In the genomic region with DNA sequence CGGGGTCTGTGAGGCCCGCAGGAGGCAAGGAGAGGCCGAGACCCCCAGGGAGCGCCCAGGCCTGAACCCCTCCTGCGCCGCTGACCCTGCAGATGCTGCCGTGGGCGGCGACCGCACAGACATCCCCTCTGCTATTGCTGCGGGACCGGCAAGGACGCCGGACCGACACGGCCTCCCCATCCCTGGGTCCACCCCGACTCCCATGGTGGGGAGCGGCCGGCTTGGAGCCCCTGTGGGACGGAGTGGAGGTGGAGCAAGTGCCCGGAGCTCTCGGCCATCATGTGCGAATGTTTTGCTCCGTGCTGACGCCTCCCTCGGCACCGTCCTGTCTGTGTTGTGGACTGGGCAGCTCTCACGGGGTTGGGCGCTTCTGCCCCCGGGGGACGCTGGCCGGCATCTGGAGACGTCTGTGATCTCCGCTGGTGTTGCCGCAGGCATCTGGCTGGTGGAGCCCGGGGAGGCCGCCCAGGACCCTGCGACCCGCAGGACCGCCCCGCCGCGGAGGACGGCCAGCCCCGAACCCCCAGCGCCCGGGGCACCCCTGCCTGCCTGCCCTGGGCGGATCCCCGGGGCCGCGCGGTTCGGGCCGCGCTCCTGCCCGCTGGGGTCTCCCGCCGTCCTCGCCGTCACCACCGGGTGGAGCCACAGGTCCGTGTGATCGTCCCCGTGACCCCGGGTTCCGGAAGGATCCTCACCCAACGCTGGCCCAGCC, we compare ENCODE assay signal across 2 cellular contexts.
A peak's percentile ranks its signal among the peaks of the same experiment; 100 is the strongest.
TF ChIP-seq lines count a peak whose summit lies in the region.

No MANE protein-coding gene starts in this region.

TF ChIP-seq in WTC11, 78 proteins besides CTCF, POLR2A, EP300 and RAD21 (continued from another document):
- TF ChIP-seq, protein P1, sequence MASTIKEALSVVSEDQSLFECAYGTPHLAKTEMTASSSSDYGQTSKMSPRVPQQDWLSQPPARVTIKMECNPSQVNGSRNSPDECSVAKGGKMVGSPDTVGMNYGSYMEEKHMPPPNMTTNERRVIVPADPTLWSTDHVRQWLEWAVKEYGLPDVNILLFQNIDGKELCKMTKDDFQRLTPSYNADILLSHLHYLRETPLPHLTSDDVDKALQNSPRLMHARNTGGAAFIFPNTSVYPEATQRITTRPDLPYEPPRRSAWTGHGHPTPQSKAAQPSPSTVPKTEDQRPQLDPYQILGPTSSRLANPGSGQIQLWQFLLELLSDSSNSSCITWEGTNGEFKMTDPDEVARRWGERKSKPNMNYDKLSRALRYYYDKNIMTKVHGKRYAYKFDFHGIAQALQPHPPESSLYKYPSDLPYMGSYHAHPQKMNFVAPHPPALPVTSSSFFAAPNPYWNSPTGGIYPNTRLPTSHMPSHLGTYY (CRISPR knock-in tag; IDR thresholded peaks at IDR 0.05), result no peak
- TF ChIP-seq ZNF121 (CRISPR knock-in tag; IDR thresholded peaks at IDR 0.05) (no peak), ESRRA (CRISPR knock-in tag; IDR thresholded peaks at IDR 0.05; ENCODE audit: borderline replicate concordance) (0 out of 2 replicates have a peak, but pooled peaks have one; percentile 63), TEAD1 (CRISPR knock-in tag; IDR thresholded peaks at IDR 0.05) (0 out of 2 replicates have a peak, but pooled peaks have one; percentile 41), ZNF317 (CRISPR knock-in tag; IDR thresholded peaks at IDR 0.05; ENCODE audit: borderline replicate concordance, low read depth) (0 out of 2 replicates have a peak, but pooled peaks have one; percentile 7), ZNF423 (CRISPR knock-in tag; IDR thresholded peaks at IDR 0.05) (peak; percentile 49; the same call in 1 of the 2 replicates)
- TF ChIP-seq, protein P2, sequence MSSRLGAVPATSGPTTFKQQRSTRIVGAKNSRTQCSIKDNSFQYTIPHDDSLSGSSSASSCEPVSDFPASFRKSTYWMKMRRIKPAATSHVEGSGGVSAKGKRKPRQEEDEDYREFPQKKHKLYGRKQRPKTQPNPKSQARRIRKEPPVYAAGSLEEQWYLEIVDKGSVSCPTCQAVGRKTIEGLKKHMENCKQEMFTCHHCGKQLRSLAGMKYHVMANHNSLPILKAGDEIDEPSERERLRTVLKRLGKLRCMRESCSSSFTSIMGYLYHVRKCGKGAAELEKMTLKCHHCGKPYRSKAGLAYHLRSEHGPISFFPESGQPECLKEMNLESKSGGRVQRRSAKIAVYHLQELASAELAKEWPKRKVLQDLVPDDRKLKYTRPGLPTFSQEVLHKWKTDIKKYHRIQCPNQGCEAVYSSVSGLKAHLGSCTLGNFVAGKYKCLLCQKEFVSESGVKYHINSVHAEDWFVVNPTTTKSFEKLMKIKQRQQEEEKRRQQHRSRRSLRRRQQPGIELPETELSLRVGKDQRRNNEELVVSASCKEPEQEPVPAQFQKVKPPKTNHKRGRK (CRISPR knock-in tag; IDR thresholded peaks at IDR 0.05; ENCODE audit: borderline replicate concordance), result no peak
- TF ChIP-seq, protein P3, sequence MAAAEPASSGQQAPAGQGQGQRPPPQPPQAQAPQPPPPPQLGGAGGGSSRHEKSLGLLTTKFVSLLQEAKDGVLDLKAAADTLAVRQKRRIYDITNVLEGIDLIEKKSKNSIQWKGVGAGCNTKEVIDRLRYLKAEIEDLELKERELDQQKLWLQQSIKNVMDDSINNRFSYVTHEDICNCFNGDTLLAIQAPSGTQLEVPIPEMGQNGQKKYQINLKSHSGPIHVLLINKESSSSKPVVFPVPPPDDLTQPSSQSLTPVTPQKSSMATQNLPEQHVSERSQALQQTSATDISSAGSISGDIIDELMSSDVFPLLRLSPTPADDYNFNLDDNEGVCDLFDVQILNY (CRISPR knock-in tag; IDR thresholded peaks at IDR 0.05), result 0 out of 2 replicates have a peak, but pooled peaks have one; percentile 55
- TF ChIP-seq, protein P4, sequence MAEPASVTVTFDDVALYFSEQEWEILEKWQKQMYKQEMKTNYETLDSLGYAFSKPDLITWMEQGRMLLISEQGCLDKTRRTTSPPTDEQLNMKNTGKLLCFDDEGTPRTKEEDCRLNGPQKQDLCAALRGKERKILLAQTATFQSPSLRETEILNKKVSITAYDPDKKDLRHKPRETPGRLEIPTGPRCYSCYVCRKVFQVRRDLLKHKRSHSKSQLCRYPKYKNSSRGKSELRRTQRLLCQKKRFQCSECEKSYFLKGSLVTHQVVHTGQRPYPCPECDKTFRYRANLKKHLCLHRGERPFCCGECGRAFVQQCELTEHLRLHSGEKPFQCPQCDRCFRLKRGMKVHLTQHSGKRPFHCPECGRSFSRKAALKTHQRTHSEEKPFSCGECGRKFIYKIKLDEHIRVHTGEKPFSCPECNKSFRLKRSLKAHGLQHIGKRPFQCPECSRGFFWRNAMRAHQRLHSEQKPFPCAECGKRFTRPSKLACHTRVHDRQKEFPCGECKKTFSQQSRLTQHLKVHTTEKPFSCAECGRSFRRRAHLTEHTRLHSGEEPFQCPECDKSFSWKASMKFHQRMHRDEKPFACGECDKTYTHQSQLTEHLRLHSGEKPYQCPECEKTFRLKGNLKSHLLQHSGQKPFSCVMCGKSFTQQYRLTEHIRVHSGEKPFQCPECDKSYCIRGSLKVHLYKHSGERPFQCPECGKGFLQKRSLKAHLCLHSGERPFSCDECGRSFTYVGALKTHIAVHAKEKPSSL (CRISPR knock-in tag; conservative IDR thresholded peaks at IDR 0.05), result no peak

TF ChIP-seq in HepG2, 621 proteins besides CTCF, POLR2A, EP300 and RAD21 (continued from another document and continues in another):
- TF ChIP-seq, protein P5, sequence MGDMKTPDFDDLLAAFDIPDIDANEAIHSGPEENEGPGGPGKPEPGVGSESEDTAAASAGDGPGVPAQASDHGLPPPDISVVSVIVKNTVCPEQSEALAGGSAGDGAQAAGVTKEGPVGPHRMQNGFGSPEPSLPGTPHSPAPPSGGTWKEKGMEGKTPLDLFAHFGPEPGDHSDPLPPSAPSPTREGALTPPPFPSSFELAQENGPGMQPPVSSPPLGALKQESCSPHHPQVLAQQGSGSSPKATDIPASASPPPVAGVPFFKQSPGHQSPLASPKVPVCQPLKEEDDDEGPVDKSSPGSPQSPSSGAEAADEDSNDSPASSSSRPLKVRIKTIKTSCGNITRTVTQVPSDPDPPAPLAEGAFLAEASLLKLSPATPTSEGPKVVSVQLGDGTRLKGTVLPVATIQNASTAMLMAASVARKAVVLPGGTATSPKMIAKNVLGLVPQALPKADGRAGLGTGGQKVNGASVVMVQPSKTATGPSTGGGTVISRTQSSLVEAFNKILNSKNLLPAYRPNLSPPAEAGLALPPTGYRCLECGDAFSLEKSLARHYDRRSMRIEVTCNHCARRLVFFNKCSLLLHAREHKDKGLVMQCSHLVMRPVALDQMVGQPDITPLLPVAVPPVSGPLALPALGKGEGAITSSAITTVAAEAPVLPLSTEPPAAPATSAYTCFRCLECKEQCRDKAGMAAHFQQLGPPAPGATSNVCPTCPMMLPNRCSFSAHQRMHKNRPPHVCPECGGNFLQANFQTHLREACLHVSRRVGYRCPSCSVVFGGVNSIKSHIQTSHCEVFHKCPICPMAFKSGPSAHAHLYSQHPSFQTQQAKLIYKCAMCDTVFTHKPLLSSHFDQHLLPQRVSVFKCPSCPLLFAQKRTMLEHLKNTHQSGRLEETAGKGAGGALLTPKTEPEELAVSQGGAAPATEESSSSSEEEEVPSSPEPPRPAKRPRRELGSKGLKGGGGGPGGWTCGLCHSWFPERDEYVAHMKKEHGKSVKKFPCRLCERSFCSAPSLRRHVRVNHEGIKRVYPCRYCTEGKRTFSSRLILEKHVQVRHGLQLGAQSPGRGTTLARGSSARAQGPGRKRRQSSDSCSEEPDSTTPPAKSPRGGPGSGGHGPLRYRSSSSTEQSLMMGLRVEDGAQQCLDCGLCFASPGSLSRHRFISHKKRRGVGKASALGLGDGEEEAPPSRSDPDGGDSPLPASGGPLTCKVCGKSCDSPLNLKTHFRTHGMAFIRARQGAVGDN (CRISPR knock-in tag; IDR thresholded peaks at IDR 0.05), result peak; percentile 37
- TF ChIP-seq SMC3 (IDR thresholded peaks at IDR 0.05; ENCODE audit: low read length), result peak; percentile 36; the same call in 1 of the 2 replicates
- no peak for TF ChIP-seq FUBP1 (CRISPR knock-in tag; IDR thresholded peaks at IDR 0.05; ENCODE audit: borderline replicate concordance)
- no peak for TF ChIP-seq ZNF782 (CRISPR knock-in tag; IDR thresholded peaks at IDR 0.05; ENCODE audit: borderline replicate concordance)
- peak; percentile 49; the same call in 1 of the 2 replicates for TF ChIP-seq ZBTB7B (CRISPR knock-in tag; IDR thresholded peaks at IDR 0.05)
- TF ChIP-seq, protein P6, sequence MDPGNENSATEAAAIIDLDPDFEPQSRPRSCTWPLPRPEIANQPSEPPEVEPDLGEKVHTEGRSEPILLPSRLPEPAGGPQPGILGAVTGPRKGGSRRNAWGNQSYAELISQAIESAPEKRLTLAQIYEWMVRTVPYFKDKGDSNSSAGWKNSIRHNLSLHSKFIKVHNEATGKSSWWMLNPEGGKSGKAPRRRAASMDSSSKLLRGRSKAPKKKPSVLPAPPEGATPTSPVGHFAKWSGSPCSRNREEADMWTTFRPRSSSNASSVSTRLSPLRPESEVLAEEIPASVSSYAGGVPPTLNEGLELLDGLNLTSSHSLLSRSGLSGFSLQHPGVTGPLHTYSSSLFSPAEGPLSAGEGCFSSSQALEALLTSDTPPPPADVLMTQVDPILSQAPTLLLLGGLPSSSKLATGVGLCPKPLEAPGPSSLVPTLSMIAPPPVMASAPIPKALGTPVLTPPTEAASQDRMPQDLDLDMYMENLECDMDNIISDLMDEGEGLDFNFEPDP (CRISPR knock-in tag; conservative IDR thresholded peaks at IDR 0.05), result no peak
- no peak for TF ChIP-seq RARA (CRISPR knock-in tag; IDR thresholded peaks at IDR 0.05)
- no peak for TF ChIP-seq FOXP4 (CRISPR knock-in tag; IDR thresholded peaks at IDR 0.05)
- TF ChIP-seq, protein P2 (CRISPR knock-in tag; IDR thresholded peaks at IDR 0.05), result no peak
- 0 out of 2 replicates have a peak, but pooled peaks have one; percentile 29 for TF ChIP-seq ZNF691 (CRISPR knock-in tag; IDR thresholded peaks at IDR 0.05; ENCODE audit: borderline replicate concordance, low read depth)
- no peak for TF ChIP-seq NRL (CRISPR knock-in tag; IDR thresholded peaks at IDR 0.05; ENCODE audit: borderline replicate concordance)
- no peak for TF ChIP-seq ZBTB10 (CRISPR knock-in tag; IDR thresholded peaks at IDR 0.05; ENCODE audit: borderline replicate concordance)
- TF ChIP-seq ZFP36L2 (CRISPR knock-in tag; IDR thresholded peaks at IDR 0.05), result no peak
- 0 out of 2 replicates have a peak, but pooled peaks have one; percentile 26 for TF ChIP-seq ETV6 (CRISPR knock-in tag; conservative IDR thresholded peaks at IDR 0.05)
- TF ChIP-seq RBFOX2 (IDR thresholded peaks at IDR 0.05; ENCODE audit: low read depth, low read length), result no peak
- no peak for TF ChIP-seq ATF3 (CRISPR knock-in tag; IDR thresholded peaks at IDR 0.05)
